In the genomic region with DNA sequence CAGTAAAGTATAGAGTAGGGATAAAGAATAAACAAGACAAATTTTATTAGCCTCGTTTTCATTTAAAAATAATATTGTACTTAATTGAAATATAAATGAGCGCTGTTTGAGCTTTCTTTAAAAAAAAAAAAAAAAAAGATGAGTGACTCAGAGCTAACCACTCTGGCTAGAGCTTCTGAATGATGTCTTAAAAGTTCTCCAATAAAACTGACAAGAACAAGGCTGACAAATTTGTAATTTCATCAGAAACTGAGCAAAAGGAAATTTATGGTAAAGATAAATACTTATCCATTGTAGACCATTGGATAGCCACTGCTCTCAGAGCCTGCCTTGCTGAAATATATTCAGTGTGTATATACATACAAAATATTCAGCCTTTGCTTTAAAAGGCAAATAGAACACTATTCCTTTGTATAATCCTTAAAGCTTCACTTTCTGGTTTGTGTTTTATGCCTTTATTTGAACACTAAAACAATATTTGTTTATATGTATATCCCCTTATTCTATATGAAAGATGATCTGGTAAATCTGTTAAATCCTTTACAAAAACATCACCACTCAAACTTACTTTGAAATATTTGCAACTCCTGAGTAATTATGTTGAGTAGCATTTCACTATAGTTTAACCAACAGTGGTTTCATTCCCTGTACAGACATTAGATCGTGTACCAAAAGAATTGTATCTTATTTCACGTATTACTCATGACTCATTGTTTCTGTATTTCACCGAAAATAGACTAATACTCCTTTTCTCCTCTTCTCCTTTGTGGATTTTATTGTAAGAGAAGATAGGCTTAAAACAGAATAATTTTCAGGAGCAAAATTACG, we compare ENCODE assay signal across 11 cellular contexts.
DNase-seq lines count a peak whose midpoint lies in the region; ATAC-seq and TF ChIP-seq lines count a peak whose summit lies in the region.
"Had no signal": no experiment of that assay in that cellular context is flagged by ENCODE, and none has a peak within 500 bp of the region (broad histone marks: within the 10 kb centered on the region; RNA-seq: fewer than 3 reads in every experiment).

No MANE protein-coding gene starts in this region.

- peak overlapping the region; percentile 88 for H3K27ac Mint-ChIP-seq in HFFc6

- H3K27me3 ChIP-seq in adipocyte (replicated peaks; ENCODE audit: control insufficient read depth, insufficient read depth, low read length) (no peaks in the 10 kb centered on the region), heart right ventricle (no peaks in the 10 kb centered on the region)

- H3K4me1 Mint-ChIP-seq in HFFc6 (ENCODE audit: low read depth) = peaks cover 36% of the 10 kb centered on the region

- H3K36me3 ChIP-seq in adipocyte (ENCODE audit: control insufficient read depth, insufficient read depth, low read length, severe bottlenecking) = no peaks in the 10 kb centered on the region
- H3K36me3 ChIP-seq in heart right ventricle = no peaks in the 10 kb centered on the region

- H3K4me1 ChIP-seq in adipocyte (ENCODE audit: control insufficient read depth, insufficient read depth, low read length) = peaks cover 21% of the 10 kb centered on the region
- peaks cover 0 to 40% (median 18%) of the 10 kb centered on the region in 9 donors for H3K4me1 ChIP-seq in heart right ventricle

- H3K27me3 Mint-ChIP-seq in HFFc6 (ENCODE audit: insufficient read depth) = no peaks in the 10 kb centered on the region

- H3K4me3 Mint-ChIP-seq in HFFc6 = peak overlapping the region; percentile 85

- peak overlapping the region in 7 of 10 donors; percentile 6 to 71 (median 44) for H3K27ac ChIP-seq in heart right ventricle

- peak overlapping the region; percentile 70 for H3K9ac ChIP-seq in adipocyte (ENCODE audit: low read length)

- peak in 3 of 8 donors; percentile 20 to 58 (median 56) for ATAC-seq in heart right ventricle

- peaks cover 6% of the 10 kb centered on the region; the same call in 1 of the 2 replicates for H3K36me3 Mint-ChIP-seq in HFFc6 (ENCODE audit: low read depth)

- H3K9me3 ChIP-seq in adipocyte (ENCODE audit: control insufficient read depth, low read length) (no peaks in the 10 kb centered on the region), heart right ventricle (no peaks in the 10 kb centered on the region)

- DNase-seq in HFFc6 (peak; percentile 41), adipocyte (ENCODE audit: low read depth) (peak; percentile 78), heart right ventricle (no peak), superior temporal gyrus (ENCODE audit: extremely low spot score) (peak; percentile 24), NCI-H187 (lab: John Stamatoyannopoulos, UW) (no peak), kidney tubule cell (ENCODE audit: low spot score) (no peak)
- no peak for DNase-seq in activated naive CD4-positive, alpha-beta T cell (lab: John Stamatoyannopoulos, UW)
- DNase-seq: cerebellar nuclear complex; NCI-H1092 treated with DMSO at 0.1 percent for 48 hours; small intestine; stimulated activated naive CD4-positive, alpha-beta T cell treated with Interleukin-2 at 50 U/mL for 16 hours had no signal

- intact Hi-C loops in heart right ventricle (cut with DNase I) = no loop called here

- H3K4me3 ChIP-seq in adipocyte (ENCODE audit: low read length) (peak overlapping the region; percentile 79), heart right ventricle (peak overlapping the region in 6 of 10 donors; percentile 2 to 24 (median 3))

- TF ChIP-seq CTCF in HFFc6 (IDR thresholded peaks at IDR 0.05) (no peak), heart right ventricle (IDR thresholded peaks at IDR 0.05) (no peak)

- no peaks in the 10 kb centered on the region for H3K9me3 Mint-ChIP-seq in HFFc6

- WGBS in heart right ventricle, 2 donors = 47 to 56% methylated on average over 6 of the region's 6 CpGs

Comparison
In these comparisons a context has a peak if more than half of its experiments do, and no peak if none do; other contexts are left out.
1. DNase-seq: peak in HFFc6 (single experiment), adipocyte (single experiment) and superior temporal gyrus (single experiment); none in heart right ventricle (0 of 2), NCI-H187 (0 of 2), kidney tubule cell (single experiment) and activated naive CD4-positive, alpha-beta T cell (0 of 4).